ENCODE assay signal across 10 cellular contexts in the genomic region with DNA sequence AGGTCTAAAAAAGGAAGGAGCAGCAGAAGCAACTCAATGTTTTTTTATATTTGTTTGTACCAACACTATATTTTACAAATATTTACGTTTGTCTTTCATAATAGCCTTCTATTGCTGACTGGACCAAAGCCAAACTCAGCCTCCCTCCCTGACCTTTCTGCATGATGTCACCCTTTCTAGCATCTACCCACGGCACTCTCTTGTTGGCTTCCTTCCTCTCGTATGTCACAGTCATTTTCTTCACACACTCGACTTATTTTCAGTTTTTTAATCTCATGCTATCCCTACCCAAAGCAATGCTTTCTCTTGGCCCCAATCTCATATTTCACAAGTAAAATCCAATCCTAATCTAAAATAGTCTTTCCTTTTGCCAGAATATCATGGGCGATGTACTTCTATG. TPM values are rescaled to one million over a fixed set of nuclear protein-coding genes. Genes with fewer than 3 reads are reported as not detected.
DNase-seq lines count a peak whose midpoint lies in the region; ATAC-seq and TF ChIP-seq lines count a peak whose summit lies in the region.
"Had no signal": no experiment of that assay in that cellular context is flagged by ENCODE, and none has a peak within 500 bp of the region (broad histone marks: within the 10 kb centered on the region; RNA-seq: fewer than 3 reads in every experiment).

No MANE protein-coding gene starts in this region.

- CTCF ChIA-PET in activated naive CD4-positive, alpha-beta T cell treated with anti-CD3 and anti-CD28 coated beads for 36 hours (lab: Charles Lee) = interaction anchor here (0.5 to 2.7 kb wide), 19 partner anchors 17 to 619 kb away, joined by 3 to 19 read pairs (median 4); partner anchors contain the start of gene FAM8A1

- H3K27ac Mint-ChIP-seq in activated naive CD4-positive, alpha-beta T cell treated with anti-CD3 and anti-CD28 coated beads for 36 hours = no peak overlapping the region
- H3K27ac Mint-ChIP-seq: memory B cell had no signal

- H3K4me3 ChIP-seq in coronary artery (peak overlapping the region; percentile 35), aorta (ENCODE audit: low read length in 2 of 2) (no peak overlapping the region)

- peak; percentile 21 for ATAC-seq in Right ventricle myocardium inferior
- no peak for ATAC-seq in aorta (ENCODE audit: low FRiP score)
- no peak for ATAC-seq in HG03139 (IDR thresholded peaks at IDR 0.05; ENCODE audit: unreplicated experiment)

- H3K4me3 Mint-ChIP-seq in activated naive CD4-positive, alpha-beta T cell treated with anti-CD3 and anti-CD28 coated beads for 36 hours = no peak overlapping the region
- H3K4me3 Mint-ChIP-seq: CD4-positive, CD25-positive, alpha-beta regulatory T cell; memory B cell had no signal

- no peak for DNase-seq in Right ventricle myocardium inferior (ENCODE audit: missing footprints)
- DNase-seq in cardiac septum (ENCODE audit: low spot score) = no peak
- no peak for DNase-seq in coronary artery (ENCODE audit: low spot score)
- DNase-seq in midbrain (lab: John Stamatoyannopoulos, UW) = peak; percentile 28
- DNase-seq in aorta = no peak
- DNase-seq in activated naive CD4-positive, alpha-beta T cell treated with anti-CD3 and anti-CD28 coated beads for 36 hours = no peak
- DNase-seq in SHP77 (lab: John Stamatoyannopoulos, UW) = no peak

- WGBS in aorta, 2 donors = 3 to 4% methylated on average over 5 of the region's 5 CpGs

- H3K27ac ChIP-seq in coronary artery = peak overlapping the region; percentile 57 to 70
- H3K27ac ChIP-seq in aorta (ENCODE audit: low read depth in 1 of 2, low read length in 2 of 2) = peak overlapping the region; percentile 39 to 57

- no peaks in the 10 kb centered on the region for H3K4me1 ChIP-seq in aorta (ENCODE audit: control insufficient read depth in 1 of 2, insufficient read depth in 2 of 2, low read length in 2 of 2)

- intact Hi-C loops in Right ventricle myocardium inferior (cut with DNase I) (loop anchor here (1.0 to 5.0 kb wide), 4 partner anchors 112 to 427 kb away; no protein-coding TSS in a partner anchor), cardiac septum (cut with DNase I) (loop anchor here (2.0 to 5.0 kb wide), 4 partner anchors 117 to 427 kb away; no protein-coding TSS in a partner anchor), aorta (cut with DNase I) (loop anchor here (2.0 to 5.0 kb wide), 3 partner anchors 221 to 427 kb away; partner anchors contain the start of gene RBM24 (in 2 of the 2))
- intact Hi-C loops in activated naive CD4-positive, alpha-beta T cell treated with anti-CD3 and anti-CD28 coated beads for 36 hours (cut with micrococcal nuclease) = loop anchor here (1.0 to 5.0 kb wide), 9 partner anchors 79 to 1252 kb away; partner anchors contain the start of genes NHLRC1 and RBM24

- no peaks in the 10 kb centered on the region for H3K36me3 Mint-ChIP-seq in activated naive CD4-positive, alpha-beta T cell treated with anti-CD3 and anti-CD28 coated beads for 36 hours (ENCODE audit: low read depth)
- H3K36me3 Mint-ChIP-seq: CD4-positive, CD25-positive, alpha-beta regulatory T cell; memory B cell had no signal

- no peaks in the 10 kb centered on the region for H3K27me3 ChIP-seq in aorta (ENCODE audit: control insufficient read depth in 1 of 2, insufficient read depth in 2 of 2, low read length in 1 of 2)

- peaks cover 3% of the 10 kb centered on the region for H3K4me1 Mint-ChIP-seq in activated naive CD4-positive, alpha-beta T cell treated with anti-CD3 and anti-CD28 coated beads for 36 hours (ENCODE audit: low read depth)

- TF ChIP-seq CTCF in coronary artery (IDR thresholded peaks at IDR 0.05) = no peak

- peaks cover 5% of the 10 kb centered on the region for H3K27me3 Mint-ChIP-seq in activated naive CD4-positive, alpha-beta T cell treated with anti-CD3 and anti-CD28 coated beads for 36 hours (ENCODE audit: low read depth)

- no peaks in the 10 kb centered on the region for H3K9me3 ChIP-seq in aorta (ENCODE audit: control insufficient read depth, low read length)

- no peaks in the 10 kb centered on the region for H3K9me3 Mint-ChIP-seq in activated naive CD4-positive, alpha-beta T cell treated with anti-CD3 and anti-CD28 coated beads for 36 hours
- H3K9me3 Mint-ChIP-seq: CD4-positive, CD25-positive, alpha-beta regulatory T cell; memory B cell had no signal

- no peaks in the 10 kb centered on the region for H3K36me3 ChIP-seq in aorta (ENCODE audit: control insufficient read depth in 1 of 2, insufficient read depth in 2 of 2, low read length in 1 of 2)

RNA-seq across cellular contexts. Expression of gene FAM8A1, which starts 16.3 kb away (rescaled TPM):
- total RNA-seq in Right ventricle myocardium inferior (16.6 TPM), cardiac septum (15.1 TPM), aorta (10 to 100 TPM; 28.1 to 29.1 TPM)
- polyA plus RNA-seq in aorta = 10 to 100 TPM; 12.3 to 26.2 TPM
- 1 to 10 TPM; 2.9 to 3.0 TPM for total RNA-seq in activated naive CD4-positive, alpha-beta T cell treated with anti-CD3 and anti-CD28 coated beads for 36 hours
